In genomic region chr7:131653418-131654248, GRCh38 we compare ENCODE assay signal across 2 cellular contexts.
A peak's percentile ranks its signal among the peaks of the same experiment; 100 is the strongest.
TF ChIP-seq lines count a peak whose summit lies in the region.

No MANE protein-coding gene starts in this region.

TF ChIP-seq in HEK293, 187 proteins besides CTCF, POLR2A, EP300 and RAD21 (continued from another document):
- 0 out of 2 replicates have a peak, but pooled peaks have one; percentile 5 for TF ChIP-seq ZFHX2 (tag by site-specific recombination; conservative IDR thresholded peaks at IDR 0.05)
- TF ChIP-seq ZNF274 (IDR thresholded peaks at IDR 0.05; ENCODE audit: low read length), result no peak
- TF ChIP-seq ZNF274 (tag by site-specific recombination; IDR thresholded peaks at IDR 0.05; ENCODE audit: borderline replicate concordance), result 0 out of 2 replicates have a peak, but pooled peaks have one; percentile 16
- peak; percentile 45; the same call in 1 of the 2 replicates for TF ChIP-seq ZNF266 (tag by site-specific recombination; IDR thresholded peaks at IDR 0.05; ENCODE audit: low read depth)
- peak; percentile 22; the same call in 1 of the 2 replicates for TF ChIP-seq ZNF148 (tag by site-specific recombination; IDR thresholded peaks at IDR 0.05; ENCODE audit: borderline replicate concordance)
- no peak for TF ChIP-seq YY2 (tag by site-specific recombination; IDR thresholded peaks at IDR 0.05)
- 0 out of 2 replicates have a peak, but pooled peaks have one; percentile 11 for TF ChIP-seq ZNF211 (tag by site-specific recombination; IDR thresholded peaks at IDR 0.05; ENCODE audit: low read depth)
- no peak for TF ChIP-seq GFI1B (tag by site-specific recombination; IDR thresholded peaks at IDR 0.05)

TF ChIP-seq in WTC11, 78 proteins besides CTCF, POLR2A, EP300 and RAD21 (continued from another document):
- TF ChIP-seq, protein P1, sequence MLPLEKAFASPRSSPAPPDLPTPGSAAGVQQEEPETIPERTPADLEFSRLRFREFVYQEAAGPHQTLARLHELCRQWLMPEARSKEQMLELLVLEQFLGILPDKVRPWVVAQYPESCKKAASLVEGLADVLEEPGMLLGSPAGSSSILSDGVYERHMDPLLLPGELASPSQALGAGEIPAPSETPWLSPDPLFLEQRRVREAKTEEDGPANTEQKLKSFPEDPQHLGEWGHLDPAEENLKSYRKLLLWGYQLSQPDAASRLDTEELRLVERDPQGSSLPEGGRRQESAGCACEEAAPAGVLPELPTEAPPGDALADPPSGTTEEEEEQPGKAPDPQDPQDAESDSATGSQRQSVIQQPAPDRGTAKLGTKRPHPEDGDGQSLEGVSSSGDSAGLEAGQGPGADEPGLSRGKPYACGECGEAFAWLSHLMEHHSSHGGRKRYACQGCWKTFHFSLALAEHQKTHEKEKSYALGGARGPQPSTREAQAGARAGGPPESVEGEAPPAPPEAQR (CRISPR knock-in tag; IDR thresholded peaks at IDR 0.05), result no peak
- TF ChIP-seq MLX (CRISPR knock-in tag; IDR thresholded peaks at IDR 0.05) (no peak), CBFB (CRISPR knock-in tag; IDR thresholded peaks at IDR 0.05; ENCODE audit: low read depth) (no peak), FOXK1 (CRISPR knock-in tag; IDR thresholded peaks at IDR 0.05) (no peak), ESRRA (CRISPR knock-in tag; IDR thresholded peaks at IDR 0.05; ENCODE audit: borderline replicate concordance) (no peak), ZNF423 (CRISPR knock-in tag; IDR thresholded peaks at IDR 0.05) (no peak), ZNF671 (CRISPR knock-in tag; IDR thresholded peaks at IDR 0.05) (no peak), ZNF138 (CRISPR knock-in tag; conservative IDR thresholded peaks at IDR 0.05) (no peak), JUN (CRISPR knock-in tag; IDR thresholded peaks at IDR 0.05) (no peak), MYBL2 (CRISPR knock-in tag; IDR thresholded peaks at IDR 0.05) (no peak), ZBTB21 (CRISPR knock-in tag; IDR thresholded peaks at IDR 0.05; ENCODE audit: borderline replicate concordance) (no peak), FOXJ3 (CRISPR knock-in tag; IDR thresholded peaks at IDR 0.05; ENCODE audit: borderline replicate concordance) (no peak)
- TF ChIP-seq, protein P2, sequence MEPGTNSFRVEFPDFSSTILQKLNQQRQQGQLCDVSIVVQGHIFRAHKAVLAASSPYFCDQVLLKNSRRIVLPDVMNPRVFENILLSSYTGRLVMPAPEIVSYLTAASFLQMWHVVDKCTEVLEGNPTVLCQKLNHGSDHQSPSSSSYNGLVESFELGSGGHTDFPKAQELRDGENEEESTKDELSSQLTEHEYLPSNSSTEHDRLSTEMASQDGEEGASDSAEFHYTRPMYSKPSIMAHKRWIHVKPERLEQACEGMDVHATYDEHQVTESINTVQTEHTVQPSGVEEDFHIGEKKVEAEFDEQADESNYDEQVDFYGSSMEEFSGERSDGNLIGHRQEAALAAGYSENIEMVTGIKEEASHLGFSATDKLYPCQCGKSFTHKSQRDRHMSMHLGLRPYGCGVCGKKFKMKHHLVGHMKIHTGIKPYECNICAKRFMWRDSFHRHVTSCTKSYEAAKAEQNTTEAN (CRISPR knock-in tag; IDR thresholded peaks at IDR 0.05), result no peak
